Comparison of ENCODE assay signal across 20 cellular contexts in genomic region chr14:103687712-103688111, GRCh38.
"Had no signal": no experiment of that assay in that cellular context is flagged by ENCODE, and none has a peak within 500 bp of the region (broad histone marks: within the 10 kb centered on the region; RNA-seq: fewer than 3 reads in every experiment).

No MANE protein-coding gene starts in this region.

- H3K27me3 ChIP-seq: pancreas, right lobe of liver, stomach, vagina had no signal

- H3K9me3 ChIP-seq: pancreas, right lobe of liver, stomach, vagina had no signal

- DNase-seq: activated CD4-positive, alpha-beta T cell treated with anti-CD3 and anti-CD28 coated beads, Interleukin-2, amount 50 U/mL, for 1 hour; activated CD4-positive, CD25-positive, alpha-beta regulatory T cell treated with anti-CD3 and anti-CD28 coated beads, Interleukin-2, amount 50 U/mL, for 72 hours; activated CD8-positive, alpha-beta T cell treated with anti-CD3 and anti-CD28 coated beads, Interleukin-2, amount 10 ng/mL, durations not matched to agents 7 days and 5 days; activated T-cell treated with anti-CD3 and anti-CD28 coated beads, Interleukin-2, amount 50 U/mL, for 1 hour; effector memory CD4-positive, alpha-beta T cell; foreskin melanocyte; glutamatergic neuron; hippocampal formation; midbrain; natural killer cell; pancreas; right lobe of liver; stimulated activated CD4-positive, alpha-beta T cell treated with anti-CD3 and anti-CD28 coated beads, Interleukin-15, amount 100 ng/mL, for 24 hours; stomach; T-helper 1 cell; WERI-Rb-1 had no signal

- H3K4me1 ChIP-seq: right lobe of liver had no signal

- H3K4me3 ChIP-seq: pancreas, right lobe of liver, skin epidermis, stomach, vagina had no signal

- ATAC-seq: activated CD8-positive, alpha-beta T cell treated with anti-CD3 and anti-CD28 coated beads, Interleukin-2, amount 10 ng/mL, durations not matched to agents 7 days and 5 days; activated naive CD4-positive, alpha-beta T cell treated with anti-CD3 and anti-CD28 coated beads, Interleukin-2, amount 50 U/mL, for 72 hours; natural killer cell; pancreas; stimulated activated memory B cell treated with anti-CD40 and anti-IgM and Interleukin-4, amounts not matched to agents 10 μg/mL and 1 μg/mL and 100 μg/mL, for 72 hours had no signal

- H3K27ac ChIP-seq: pancreas, right lobe of liver, skin epidermis, vagina, WERI-Rb-1 had no signal
